ENCODE assay signal across 13 cellular contexts in the genomic region with DNA sequence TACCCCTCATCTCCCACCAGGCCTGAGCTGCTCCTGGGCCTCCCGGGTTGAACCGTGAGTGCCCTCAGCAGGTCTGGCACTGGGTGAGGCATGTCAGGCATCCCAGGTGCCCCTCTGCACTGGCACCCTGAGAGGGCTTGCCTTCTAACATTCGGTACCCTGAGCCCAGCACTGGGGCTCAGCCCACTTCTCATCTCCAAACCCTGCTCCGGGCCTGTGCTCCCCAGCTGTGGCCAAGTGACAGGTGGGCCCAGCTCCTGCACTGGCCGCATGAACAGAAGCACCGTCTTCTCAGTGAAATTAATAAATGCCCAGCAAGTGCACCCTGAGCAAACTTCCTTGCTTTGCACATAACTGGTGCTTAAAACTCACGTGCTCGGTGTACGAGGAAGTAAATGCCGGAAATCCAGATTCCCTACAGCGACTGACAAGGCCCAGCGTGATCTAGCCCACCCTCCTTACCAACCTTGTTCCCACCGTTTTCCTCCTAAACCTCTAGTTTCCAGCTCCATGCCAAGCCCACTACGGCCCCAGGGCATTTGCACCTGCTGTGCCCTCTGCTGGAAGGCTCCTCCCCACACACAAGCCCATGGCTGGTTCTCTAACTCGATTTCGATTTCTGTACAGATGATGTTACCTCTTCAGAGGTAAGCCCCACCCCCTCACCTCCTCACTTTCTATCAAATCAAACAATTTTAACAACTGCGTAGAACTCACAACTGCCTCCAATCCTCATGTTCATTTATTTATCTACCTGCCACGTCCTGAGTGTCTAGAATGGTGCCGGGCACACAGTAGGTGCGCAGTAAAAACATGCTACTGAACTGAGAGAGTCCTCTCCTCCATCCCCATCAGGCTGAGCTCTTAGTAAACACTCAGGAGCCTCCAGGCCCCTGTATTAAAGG.
A peak's percentile ranks its signal among the peaks of the same experiment; 100 is the strongest.
DNase-seq lines count a peak whose midpoint lies in the region; ATAC-seq, FAIRE-seq and TF ChIP-seq lines count a peak whose summit lies in the region.
"Had no signal": no experiment of that assay in that cellular context is flagged by ENCODE, and none has a peak within 500 bp of the region (broad histone marks: within the 10 kb centered on the region; RNA-seq: fewer than 3 reads in every experiment).

No MANE protein-coding gene starts in this region.

- H3K36me3 Mint-ChIP-seq in osteocyte (ENCODE audit: unreplicated experiment) = no peaks in the 10 kb centered on the region

- TSS peak; percentile 52 for BruUV-seq in PC-3 (replicated peaks; lab: Mats Ljungman, UMichigan)

- no peaks in the 10 kb centered on the region for H3K9me2 ChIP-seq in PC-3 (replicated peaks; ENCODE audit: low read length)

- H2AFZ ChIP-seq in PC-3 (ENCODE audit: low read length) = no peak overlapping the region

- peaks cover 80% of the 10 kb centered on the region for H3K4me1 Mint-ChIP-seq in osteocyte (ENCODE audit: unreplicated experiment)

- no peaks in the 10 kb centered on the region for H3K27me3 Mint-ChIP-seq in osteocyte (ENCODE audit: unreplicated experiment)

- no peak; a peak in 1 of 6 replicates for ATAC-seq in A549
- no peak for ATAC-seq in PC-3
- ATAC-seq in HG02642 (IDR thresholded peaks at IDR 0.05; ENCODE audit: poor library complexity, unreplicated experiment) = no peak
- ATAC-seq in HG03280 (IDR thresholded peaks at IDR 0.05; ENCODE audit: unreplicated experiment) = no peak
- ATAC-seq: stimulated activated naive CD8-positive, alpha-beta T cell treated with anti-CD3 and anti-CD28 coated beads, Interleukin-15, Interleukin-2, amounts not matched to agents 100 U/mL and 50 U/mL, for 24 hours had no signal

- POLR2A ChIA-PET in A549 (lab: Yijun Ruan, JAX) = interaction anchor here (0.6 to 1.2 kb wide), 7 partner anchors 21 to 219 kb away, joined by 3 to 4 read pairs (median 3); no protein-coding TSS in a partner anchor
- POLR2A ChIA-PET in PC-3 (lab: Charles Lee; ENCODE audit: unreplicated experiment) = no interaction called here

- TF ChIP-seq RAD21 in A549 (conservative IDR thresholded peaks at IDR 0.05 in 1 of 2, IDR thresholded peaks at IDR 0.05 in 1 of 2) = no peak

- H3K4me1 ChIP-seq in A549 = peaks cover 74% of the 10 kb centered on the region
- H3K4me1 ChIP-seq in PC-3 (ENCODE audit: insufficient read depth, low read length) = peaks cover 69% of the 10 kb centered on the region
- peaks cover 55 to 94% (median 64%) of the 10 kb centered on the region in 3 donors for H3K4me1 ChIP-seq in esophagus squamous epithelium

- no peak for DNase-seq in A549 (ENCODE audit: low read depth in 1 of 2, low spot score in 1 of 2)
- no peak for DNase-seq in PC-3
- DNase-seq in esophagus squamous epithelium (lab: John Stamatoyannopoulos, UW) = no peak
- DNase-seq in osteocyte (ENCODE audit: extremely low spot score, unreplicated experiment) = no peak
- no peak for DNase-seq in caudate nucleus (lab: John Stamatoyannopoulos, UW)
- no peak for DNase-seq in head of caudate nucleus
- DNase-seq: AML-193; NCI-H1048; stimulated activated naive CD8-positive, alpha-beta T cell treated with anti-CD3 and anti-CD28 coated beads, Interleukin-15, Interleukin-2, amounts not matched to agents 100 U/mL and 50 U/mL, for 24 hours; T-helper 9 cell had no signal

- intact Hi-C loops in PC-3 (cut with micrococcal nuclease) = loop anchor here (1.0 to 2.0 kb wide), 4 partner anchors 44 to 114 kb away; no protein-coding TSS in a partner anchor
- intact Hi-C loops in esophagus squamous epithelium (cut with DNase I) = loop anchor here (10.0 kb wide), 1 partner anchor 108 kb away; no protein-coding TSS in a partner anchor
- intact Hi-C loops in head of caudate nucleus (cut with DNase I) = no loop called here

- 75% methylated on average over 20 of the region's 20 CpGs for WGBS in A549 (ENCODE audit: missing lambda C conversion rate)
- 48 to 74% methylated on average over 14 to 16 of the region's 20 CpGs for WGBS in esophagus squamous epithelium, 2 donors

- no peak for FAIRE-seq in A549 (lab: Jason Lieb, UNC)
- FAIRE-seq: bronchial epithelial cell had no signal

- H3K27ac ChIP-seq in A549 (peak overlapping the region; percentile 87 to 96), PC-3 (ENCODE audit: low read length) (peak overlapping the region; percentile 94), esophagus squamous epithelium (peak overlapping the region; percentile 78 to 90 (median 84)), caudate nucleus (ENCODE audit: low read depth, low read length) (no peak overlapping the region)

- no peaks in the 10 kb centered on the region for H3K79me2 ChIP-seq in PC-3 (ENCODE audit: low read length)

- H3K9me3 ChIP-seq in A549 = no peaks in the 10 kb centered on the region
- no peaks in the 10 kb centered on the region for H3K9me3 ChIP-seq in PC-3 (ENCODE audit: low read length)
- no peaks in the 10 kb centered on the region for H3K9me3 ChIP-seq in esophagus squamous epithelium

- TF ChIP-seq CTCF in A549 (IDR thresholded peaks at IDR 0.05) (no peak; the same call in 2 of the 3 replicates), PC-3 (conservative IDR thresholded peaks at IDR 0.05; ENCODE audit: low read depth, low read length) (no peak), esophagus squamous epithelium (IDR thresholded peaks at IDR 0.05) (no peak), osteocyte (IDR thresholded peaks at IDR 0.05) (no peak)

- no peak overlapping the region for H3K4me3 ChIP-seq in A549
- H3K4me3 ChIP-seq in PC-3 (ENCODE audit: low read length) = no peak overlapping the region
- no peak overlapping the region for H3K4me3 ChIP-seq in esophagus squamous epithelium

- CTCF ChIA-PET in A549 (lab: Yijun Ruan, JAX) (interaction anchor here (0.6 to 4.2 kb wide), 28 partner anchors 9 to 650 kb away, joined by 3 to 19 read pairs (median 3); no protein-coding TSS in a partner anchor), PC-3 (lab: Charles Lee) (no interaction called here)

- H3K27ac Mint-ChIP-seq in osteocyte (ENCODE audit: unreplicated experiment) = peak overlapping the region; percentile 93

- no peak for TF ChIP-seq POLR2A in A549 (IDR thresholded peaks at IDR 0.05; ENCODE audit: low read length)
- no peak for TF ChIP-seq POLR2A in esophagus squamous epithelium (IDR thresholded peaks at IDR 0.05)

- no peaks in the 10 kb centered on the region for H3K9me3 Mint-ChIP-seq in osteocyte (ENCODE audit: unreplicated experiment)

- H3K27me3 ChIP-seq in PC-3 (ENCODE audit: low read length) (no peaks in the 10 kb centered on the region), esophagus squamous epithelium (no peaks in the 10 kb centered on the region)

- H3K36me3 ChIP-seq in PC-3 (ENCODE audit: low read depth, low read length) = no peaks in the 10 kb centered on the region
- H3K36me3 ChIP-seq in esophagus squamous epithelium = no peaks in the 10 kb centered on the region

- H4K20me1 ChIP-seq in PC-3 (ENCODE audit: low read length) = no peaks in the 10 kb centered on the region

- peak overlapping the region; percentile 77 for H3K9ac ChIP-seq in PC-3 (ENCODE audit: low read length)

- TF ChIP-seq EP300 in A549 (IDR thresholded peaks at IDR 0.05) = no peak

- no peaks in the 10 kb centered on the region for H3F3A ChIP-seq in PC-3 (ENCODE audit: low read length, unreplicated experiment)

- no peak overlapping the region for H3K4me3 Mint-ChIP-seq in osteocyte (ENCODE audit: unreplicated experiment)

- H3K4me2 ChIP-seq in A549 (peak overlapping the region; percentile 69), PC-3 (ENCODE audit: low read length) (peak overlapping the region; percentile 76)

TF ChIP-seq in A549, 52 proteins besides CTCF, POLR2A, EP300 and RAD21:
- TF ChIP-seq ZC3H11A (IDR thresholded peaks at IDR 0.05) = no peak
- TF ChIP-seq JUN (IDR thresholded peaks at IDR 0.05) = 0 out of 5 replicates have a peak, but pooled peaks of 1 of the 2 experiments have one; percentile 18
- TF ChIP-seq RFX5 (IDR thresholded peaks at IDR 0.05) = no peak
- TF ChIP-seq HOXB13 (CRISPR knock-in tag; IDR thresholded peaks at IDR 0.05; ENCODE audit: low read depth) = 0 out of 2 replicates have a peak, but pooled peaks have one; percentile 16
- no peak for TF ChIP-seq CHD4 (IDR thresholded peaks at IDR 0.05; ENCODE audit: borderline replicate concordance)
- peak; percentile 65; the same call in 1 of the 2 replicates for TF ChIP-seq KDM1A (IDR thresholded peaks at IDR 0.05; ENCODE audit: low read depth)
- 0 out of 2 replicates have a peak, but pooled peaks have one; percentile 25 for TF ChIP-seq ZNF302 (CRISPR knock-in tag; IDR thresholded peaks at IDR 0.05)
- TF ChIP-seq ZFP36 (IDR thresholded peaks at IDR 0.05; ENCODE audit: borderline replicate concordance, partially characterized antibody) = no peak
- TF ChIP-seq, protein P1, sequence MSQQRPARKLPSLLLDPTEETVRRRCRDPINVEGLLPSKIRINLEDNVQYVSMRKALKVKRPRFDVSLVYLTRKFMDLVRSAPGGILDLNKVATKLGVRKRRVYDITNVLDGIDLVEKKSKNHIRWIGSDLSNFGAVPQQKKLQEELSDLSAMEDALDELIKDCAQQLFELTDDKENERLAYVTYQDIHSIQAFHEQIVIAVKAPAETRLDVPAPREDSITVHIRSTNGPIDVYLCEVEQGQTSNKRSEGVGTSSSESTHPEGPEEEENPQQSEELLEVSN (IDR thresholded peaks at IDR 0.05; ENCODE audit: borderline replicate concordance, low read depth) = no peak
- TF ChIP-seq NR3C1 (IDR thresholded peaks at IDR 0.05) = no peak
- TF ChIP-seq MAZ (IDR thresholded peaks at IDR 0.05; ENCODE audit: borderline replicate concordance, low read depth, low read length) = no peak
